Comparison of ENCODE assay signal across 11 cellular contexts in the genomic region with DNA sequence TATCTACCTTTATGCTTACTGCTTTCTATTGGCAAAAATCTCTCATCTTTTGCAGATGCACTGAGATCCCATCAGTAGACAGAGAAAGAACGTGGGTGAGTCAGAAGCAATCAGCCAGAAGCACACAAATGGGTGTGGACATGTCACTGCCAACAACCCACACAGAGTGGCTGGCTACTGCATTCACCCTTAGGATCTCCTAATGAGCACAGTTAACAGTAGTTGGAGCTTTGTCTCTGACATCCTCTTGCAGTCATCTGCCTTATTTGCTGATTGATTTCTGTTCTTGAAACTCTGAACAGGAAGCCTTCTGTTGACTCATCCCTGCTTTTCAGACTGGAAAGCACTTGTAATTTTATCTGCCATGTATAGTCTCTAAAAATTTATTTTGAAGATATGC.
A peak's percentile ranks its signal among the peaks of the same experiment; 100 is the strongest.
DNase-seq lines count a peak whose midpoint lies in the region; ATAC-seq, FAIRE-seq and TF ChIP-seq lines count a peak whose summit lies in the region.
"Had no signal": no experiment of that assay in that cellular context is flagged by ENCODE, and none has a peak within 500 bp of the region (broad histone marks: within the 10 kb centered on the region; RNA-seq: fewer than 3 reads in every experiment).

No MANE protein-coding gene starts in this region.

- H3K9me3 ChIP-seq in heart left ventricle: no peaks in the 10 kb centered on the region
- H3K9me3 ChIP-seq in right cardiac atrium (ENCODE audit: control insufficient read depth, low read length): no peaks in the 10 kb centered on the region
- H3K9me3 ChIP-seq in HAP-1: no peaks in the 10 kb centered on the region

- ATAC-seq in heart left ventricle: peak in 3 of 4 donors; percentile 45 to 66 (median 60)
- no peak for ATAC-seq in right cardiac atrium
- peak; percentile 60 for ATAC-seq in HG02973 (IDR thresholded peaks at IDR 0.05; ENCODE audit: unreplicated experiment)
- ATAC-seq in HG02884 (IDR thresholded peaks at IDR 0.05; ENCODE audit: unreplicated experiment): no peak
- ATAC-seq: K562, T-helper 17 cell had no signal

- no peaks in the 10 kb centered on the region for H3K27me3 ChIP-seq in heart left ventricle
- no peaks in the 10 kb centered on the region for H3K27me3 ChIP-seq in right cardiac atrium (ENCODE audit: control insufficient read depth, insufficient read depth)
- H3K27me3 ChIP-seq in HAP-1 (ENCODE audit: low read depth): peaks cover 9% of the 10 kb centered on the region; the same call in 1 of the 2 replicates

- H3K27ac ChIP-seq in heart left ventricle (no peak overlapping the region), right cardiac atrium (ENCODE audit: low read length) (no peak overlapping the region)

- intact Hi-C loops in heart left ventricle (cut with DNase I) (no loop called here), right cardiac atrium (cut with DNase I) (no loop called here)

- 27 to 47% (median 39%) methylated on average over 1 of the region's 1 CpG for WGBS in heart left ventricle, 4 donors
- 45% methylated on average over 1 of the region's 1 CpG for WGBS in right cardiac atrium

- H3K4me3 ChIP-seq in heart left ventricle: no peak overlapping the region
- no peak overlapping the region for H3K4me3 ChIP-seq in right cardiac atrium (ENCODE audit: low read length)
- H3K4me3 ChIP-seq in HAP-1: no peak overlapping the region
- H3K4me3 ChIP-seq: K562 had no signal

- DNase-seq in heart left ventricle (no peak), right cardiac atrium (no peak), superior temporal gyrus (ENCODE audit: extremely low spot score) (peak; percentile 21), D721Med (ENCODE audit: insufficient read length, low spot score) (no peak), HAP-1 (ENCODE audit: low spot score in 2 of 2) (no peak)
- peak; percentile 15 for DNase-seq in activated naive CD4-positive, alpha-beta T cell treated with anti-CD3 and anti-CD28 coated beads, Interleukin-2, amount 50 U/mL, for 16 hours
- DNase-seq: NCI-H69, T-helper 17 cell had no signal

- TF ChIP-seq CTCF in heart left ventricle (IDR thresholded peaks at IDR 0.05) (no peak), D721Med (IDR thresholded peaks at IDR 0.05; ENCODE audit: insufficient read depth, missing control alignments) (no peak)

- no peak for FAIRE-seq in D721Med (lab: Jason Lieb, UNC)
- FAIRE-seq: K562 had no signal

- TF ChIP-seq POLR2A in heart left ventricle (IDR thresholded peaks at IDR 0.05): no peak

- in situ Hi-C loops in HAP-1 (cut with MboI; ENCODE audit: low sequenced_read_pairs): no loop called here

- peaks cover 0 to 12% (median 0%) of the 10 kb centered on the region in 12 donors for H3K4me1 ChIP-seq in heart left ventricle
- peaks cover 2% of the 10 kb centered on the region for H3K4me1 ChIP-seq in right cardiac atrium (ENCODE audit: control insufficient read depth, insufficient read depth, low read length)
- H3K4me1 ChIP-seq in HAP-1: no peaks in the 10 kb centered on the region

- H3K36me3 ChIP-seq in heart left ventricle (no peaks in the 10 kb centered on the region), HAP-1 (replicated peaks) (no peaks in the 10 kb centered on the region)

Comparison
In these comparisons a context has a peak if more than half of its experiments do, and no peak if none do; other contexts are left out.
1. ATAC-seq: peak in heart left ventricle (3 of 4) and HG02973 (single experiment); none in right cardiac atrium (0 of 2) and HG02884 (single experiment).
2. DNase-seq: peak in activated naive CD4-positive, alpha-beta T cell treated with anti-CD3 and anti-CD28 coated beads, Interleukin-2, amount 50 U/mL, for 16 hours (single experiment) and superior temporal gyrus (single experiment); none in heart left ventricle (0 of 5), right cardiac atrium (0 of 3), D721Med (single experiment) and HAP-1 (0 of 2).